In genomic region chr17:50533720-50534148, GRCh38 we compare ENCODE assay signal across 9 cellular contexts. TPM values are rescaled to one million over a fixed set of nuclear protein-coding genes. Genes with fewer than 3 reads are reported as not detected.
DNase-seq lines count a peak whose midpoint lies in the region; ATAC-seq and TF ChIP-seq lines count a peak whose summit lies in the region.
"Had no signal": no experiment of that assay in that cellular context is flagged by ENCODE, and none has a peak within 500 bp of the region (broad histone marks: within the 10 kb centered on the region; RNA-seq: fewer than 3 reads in every experiment).

No MANE protein-coding gene starts in this region.

- no peak for ATAC-seq in activated CD4-positive, CD25-positive, alpha-beta regulatory T cell treated with anti-CD3 and anti-CD28 coated beads, Interleukin-2, amount 50 U/mL, for 24 hours
- no peak for ATAC-seq in HG02571 (IDR thresholded peaks at IDR 0.05; ENCODE audit: unreplicated experiment)
- ATAC-seq in GM19455 (IDR thresholded peaks at IDR 0.05; ENCODE audit: unreplicated experiment), result no peak

- H3K9ac ChIP-seq in HUES64 (ENCODE audit: low read depth, low read length), result no peak overlapping the region
- no peak overlapping the region for H3K9ac ChIP-seq in iPS-18a (ENCODE audit: low read length)

- DNase-seq in stimulated activated CD4-positive, alpha-beta T cell treated with anti-CD3 and anti-CD28 coated beads, Interleukin-15, amount 100 ng/mL, for 24 hours, result no peak
- DNase-seq: naive B cell had no signal

- WGBS in HUES64, result 3% methylated on average over 17 of the region's 17 CpGs
- 4% methylated on average over 17 of the region's 17 CpGs for WGBS in thymus

- no peak overlapping the region for H3K27ac ChIP-seq in HUES64 (ENCODE audit: low read depth, low read length)
- H3K27ac ChIP-seq in VCaP, result peak overlapping the region; percentile 100
- no peak overlapping the region for H3K27ac ChIP-seq in iPS-18a (ENCODE audit: low read length)
- peak overlapping the region; percentile 36 for H3K27ac ChIP-seq in thymus (ENCODE audit: low read depth)

- H3K4me3 ChIP-seq in HUES64 (ENCODE audit: low read length), result peak overlapping the region; percentile 67
- peak overlapping the region; percentile 58 for H3K4me3 ChIP-seq in iPS-18a (ENCODE audit: low read length)
- H3K4me3 ChIP-seq in thymus (ENCODE audit: low read length), result no peak overlapping the region

- no peaks in the 10 kb centered on the region for H3K9me3 ChIP-seq in HUES64 (ENCODE audit: insufficient read depth, low read depth, low read length)
- H3K9me3 ChIP-seq in iPS-18a (ENCODE audit: control insufficient read depth, low read depth, low read length), result no peaks in the 10 kb centered on the region
- H3K9me3 ChIP-seq in thymus (ENCODE audit: control insufficient read depth), result no peaks in the 10 kb centered on the region

- H3K4me1 ChIP-seq in HUES64 (ENCODE audit: insufficient read depth, low read length), result peaks cover 7% of the 10 kb centered on the region; the same call in 1 of the 2 replicates
- H3K4me1 ChIP-seq in iPS-18a (ENCODE audit: control insufficient read depth, low read depth, low read length), result peaks cover 2% of the 10 kb centered on the region
- H3K4me1 ChIP-seq in thymus (ENCODE audit: control insufficient read depth, insufficient read depth, low read length), result no peaks in the 10 kb centered on the region

- peaks cover 35% of the 10 kb centered on the region for H3K27me3 ChIP-seq in HUES64 (ENCODE audit: insufficient read depth, low read length)
- peaks cover 36% of the 10 kb centered on the region for H3K27me3 ChIP-seq in iPS-18a (ENCODE audit: control insufficient read depth, insufficient read depth, low read length)
- H3K27me3 ChIP-seq in thymus (ENCODE audit: control insufficient read depth, insufficient read depth), result peaks cover 33% of the 10 kb centered on the region

- H3K36me3 ChIP-seq in HUES64 (ENCODE audit: insufficient read depth, low read length), result no peaks in the 10 kb centered on the region
- no peaks in the 10 kb centered on the region for H3K36me3 ChIP-seq in iPS-18a (ENCODE audit: control insufficient read depth, low read depth, low read length)
- no peaks in the 10 kb centered on the region for H3K36me3 ChIP-seq in thymus (ENCODE audit: control insufficient read depth, insufficient read depth)

- no peak for TF ChIP-seq CTCF in VCaP (conservative IDR thresholded peaks at IDR 0.05)

RNA-seq across cellular contexts. Expression of gene EPN3, which starts 1.2 kb away (rescaled TPM):
- polyA plus RNA-seq in HUES64 (2013, experiment 1 of 2), result 1.2 TPM
- polyA plus RNA-seq in HUES64 (2013, experiment 2 of 2), result 1.3 TPM
- polyA plus RNA-seq in thymus, result 5.3 TPM

RNA-seq across cellular contexts. Expression of gene SPATA20, which starts 13.2 kb away (rescaled TPM):
- polyA plus RNA-seq in HUES64 (2013, experiment 1 of 2), result 15.3 TPM
- polyA plus RNA-seq in HUES64 (2013, experiment 2 of 2), result 12.9 TPM
- 12.4 TPM for polyA plus RNA-seq in thymus

RNA-seq across cellular contexts. Expression of gene MYCBPAP, which starts 25.5 kb away (rescaled TPM):
- 0.25 TPM for polyA plus RNA-seq in HUES64 (2013, experiment 1 of 2)
- polyA plus RNA-seq in HUES64 (2013, experiment 2 of 2), result 1.3 TPM
- polyA plus RNA-seq in thymus, result 1.5 TPM

RNA-seq across cellular contexts. Expression of gene CACNA1G, which starts 26.8 kb away (rescaled TPM):
- 2.1 TPM for polyA plus RNA-seq in HUES64 (2013, experiment 1 of 2)
- 2.5 TPM for polyA plus RNA-seq in HUES64 (2013, experiment 2 of 2)
- polyA plus RNA-seq in thymus, result 0.27 TPM

RNA-seq across cellular contexts. Expression of gene RSAD1, which starts 55.1 kb away (rescaled TPM):
- 17.4 TPM for polyA plus RNA-seq in HUES64 (2013, experiment 1 of 2)
- polyA plus RNA-seq in HUES64 (2013, experiment 2 of 2), result 19.1 TPM
- polyA plus RNA-seq in thymus, result 36.4 TPM

Comparison
In these comparisons a context has a peak if more than half of its experiments do, and no peak if none do; other contexts are left out.
1. H3K27ac ChIP-seq: peak in VCaP (single experiment) and thymus (single experiment); none in HUES64 (single experiment) and iPS-18a (single experiment).